In genomic region chr17:82269138-82269881, GRCh38 we compare ENCODE assay signal across 1 cellular context.
A peak's percentile ranks its signal among the peaks of the same experiment; 100 is the strongest.
TF ChIP-seq lines count a peak whose summit lies in the region.

No MANE protein-coding gene starts in this region.

TF ChIP-seq in HepG2, 621 proteins besides CTCF, POLR2A, EP300 and RAD21 (continued from another document and continues in another):
- TF ChIP-seq PRDM10 (CRISPR knock-in tag; IDR thresholded peaks at IDR 0.05; ENCODE audit: low read depth) (no peak), MAFK (conservative IDR thresholded peaks at IDR 0.05 in 1 of 2, IDR thresholded peaks at IDR 0.05 in 1 of 2; ENCODE audit: low read length in 2 of 2) (peak; percentile 24 to 50; a peak in 3 of 4 replicates), SRSF1 (optimal IDR thresholded peaks at IDR 0.05; ENCODE audit: low read depth, low read length) (no peak), PAX8 (CRISPR knock-in tag; IDR thresholded peaks at IDR 0.05; ENCODE audit: borderline replicate concordance) (no peak), ZEB1 (IDR thresholded peaks at IDR 0.05; ENCODE audit: insufficient replicate concordance, low read depth) (no peak), ZNF180 (CRISPR knock-in tag; IDR thresholded peaks at IDR 0.05; ENCODE audit: borderline replicate concordance, low read depth) (no peak), BCL3 (CRISPR knock-in tag; IDR thresholded peaks at IDR 0.05) (no peak), HNF4A (CRISPR knock-in tag; IDR thresholded peaks at IDR 0.05) (peak; percentile 75), CHCHD3 (CRISPR knock-in tag; IDR thresholded peaks at IDR 0.05) (no peak), YY1 (IDR thresholded peaks at IDR 0.05; ENCODE audit: insufficient read depth, insufficient replicate concordance, low read depth, low read length) (no peak), TRIM24 (CRISPR knock-in tag; IDR thresholded peaks at IDR 0.05) (no peak), FOSL1 (CRISPR knock-in tag; IDR thresholded peaks at IDR 0.05; ENCODE audit: borderline replicate concordance) (0 out of 2 replicates have a peak, but pooled peaks have one; percentile 11), ZNF205 (CRISPR knock-in tag; IDR thresholded peaks at IDR 0.05) (0 out of 2 replicates have a peak, but pooled peaks have one; percentile 25), ZNF101 (CRISPR knock-in tag; IDR thresholded peaks at IDR 0.05; ENCODE audit: borderline replicate concordance, low read depth) (no peak), ZFP82 (CRISPR knock-in tag; IDR thresholded peaks at IDR 0.05; ENCODE audit: borderline replicate concordance) (no peak), JDP2 (CRISPR knock-in tag; IDR thresholded peaks at IDR 0.05; ENCODE audit: borderline replicate concordance) (no peak), ZNF629 (CRISPR knock-in tag; conservative IDR thresholded peaks at IDR 0.05) (no peak), REXO4 (CRISPR knock-in tag; IDR thresholded peaks at IDR 0.05; ENCODE audit: borderline replicate concordance) (no peak), FOXK1 (CRISPR knock-in tag; IDR thresholded peaks at IDR 0.05; ENCODE audit: borderline replicate concordance, low read depth) (no peak), ZSCAN9 (CRISPR knock-in tag; IDR thresholded peaks at IDR 0.05; ENCODE audit: borderline replicate concordance) (no peak), ZSCAN21 (CRISPR knock-in tag; IDR thresholded peaks at IDR 0.05; ENCODE audit: borderline replicate concordance) (no peak), CENPX (CRISPR knock-in tag; IDR thresholded peaks at IDR 0.05) (no peak), BCL6 (CRISPR knock-in tag; IDR thresholded peaks at IDR 0.05) (no peak), ZNF124 (CRISPR knock-in tag; IDR thresholded peaks at IDR 0.05) (no peak), TCF12 (IDR thresholded peaks at IDR 0.05) (no peak), TCF12 (CRISPR knock-in tag; IDR thresholded peaks at IDR 0.05) (no peak), HDAC6 (IDR thresholded peaks at IDR 0.05; ENCODE audit: low read depth, low read length) (no peak), RBM22 (optimal IDR thresholded peaks at IDR 0.05; ENCODE audit: low read length) (peak; percentile 23), RBAK (CRISPR knock-in tag; IDR thresholded peaks at IDR 0.05) (no peak), ZNF44 (CRISPR knock-in tag; IDR thresholded peaks at IDR 0.05) (no peak), ZNF720 (CRISPR knock-in tag; IDR thresholded peaks at IDR 0.05) (no peak), BRD4 (CRISPR knock-in tag; IDR thresholded peaks at IDR 0.05) (no peak), PAF1 (CRISPR knock-in tag; IDR thresholded peaks at IDR 0.05) (no peak), TRAFD1 (CRISPR knock-in tag; IDR thresholded peaks at IDR 0.05; ENCODE audit: borderline replicate concordance) (no peak), ZNF576 (CRISPR knock-in tag; IDR thresholded peaks at IDR 0.05) (no peak), KAT7 (CRISPR knock-in tag; IDR thresholded peaks at IDR 0.05; ENCODE audit: borderline replicate concordance) (no peak), MIER2 (CRISPR knock-in tag; IDR thresholded peaks at IDR 0.05) (no peak), KDM5A (IDR thresholded peaks at IDR 0.05; ENCODE audit: borderline replicate concordance, low read length) (no peak), MAFF (IDR thresholded peaks at IDR 0.05; ENCODE audit: low read depth, low read length) (0 out of 2 replicates have a peak, but pooled peaks have one; percentile 18), HNF1B (CRISPR knock-in tag; IDR thresholded peaks at IDR 0.05) (0 out of 2 replicates have a peak, but pooled peaks have one; percentile 37), MED8 (CRISPR knock-in tag; IDR thresholded peaks at IDR 0.05; ENCODE audit: insufficient replicate concordance) (no peak), HMGXB3 (CRISPR knock-in tag; IDR thresholded peaks at IDR 0.05; ENCODE audit: borderline replicate concordance) (0 out of 2 replicates have a peak, but pooled peaks have one; percentile 8), ZNF383 (CRISPR knock-in tag; IDR thresholded peaks at IDR 0.05; ENCODE audit: borderline replicate concordance) (no peak), SP5 (CRISPR knock-in tag; IDR thresholded peaks at IDR 0.05; ENCODE audit: borderline replicate concordance, low read depth) (no peak), MTA1 (CRISPR knock-in tag; IDR thresholded peaks at IDR 0.05; ENCODE audit: borderline replicate concordance) (no peak), ZNF362 (CRISPR knock-in tag; IDR thresholded peaks at IDR 0.05; ENCODE audit: borderline replicate concordance) (peak; percentile 83; the same call in 1 of the 2 replicates), ZSCAN12 (CRISPR knock-in tag; IDR thresholded peaks at IDR 0.05) (no peak)
- TF ChIP-seq, protein P1, sequence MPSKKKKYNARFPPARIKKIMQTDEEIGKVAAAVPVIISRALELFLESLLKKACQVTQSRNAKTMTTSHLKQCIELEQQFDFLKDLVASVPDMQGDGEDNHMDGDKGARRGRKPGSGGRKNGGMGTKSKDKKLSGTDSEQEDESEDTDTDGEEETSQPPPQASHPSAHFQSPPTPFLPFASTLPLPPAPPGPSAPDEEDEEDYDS (CRISPR knock-in tag; IDR thresholded peaks at IDR 0.05) = no peak
- TF ChIP-seq, protein P2, sequence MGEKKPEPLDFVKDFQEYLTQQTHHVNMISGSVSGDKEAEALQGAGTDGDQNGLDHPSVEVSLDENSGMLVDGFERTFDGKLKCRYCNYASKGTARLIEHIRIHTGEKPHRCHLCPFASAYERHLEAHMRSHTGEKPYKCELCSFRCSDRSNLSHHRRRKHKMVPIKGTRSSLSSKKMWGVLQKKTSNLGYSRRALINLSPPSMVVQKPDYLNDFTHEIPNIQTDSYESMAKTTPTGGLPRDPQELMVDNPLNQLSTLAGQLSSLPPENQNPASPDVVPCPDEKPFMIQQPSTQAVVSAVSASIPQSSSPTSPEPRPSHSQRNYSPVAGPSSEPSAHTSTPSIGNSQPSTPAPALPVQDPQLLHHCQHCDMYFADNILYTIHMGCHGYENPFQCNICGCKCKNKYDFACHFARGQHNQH (CRISPR knock-in tag; IDR thresholded peaks at IDR 0.05) = no peak; the same call in 1 of the 2 replicates
- TF ChIP-seq, protein P3, sequence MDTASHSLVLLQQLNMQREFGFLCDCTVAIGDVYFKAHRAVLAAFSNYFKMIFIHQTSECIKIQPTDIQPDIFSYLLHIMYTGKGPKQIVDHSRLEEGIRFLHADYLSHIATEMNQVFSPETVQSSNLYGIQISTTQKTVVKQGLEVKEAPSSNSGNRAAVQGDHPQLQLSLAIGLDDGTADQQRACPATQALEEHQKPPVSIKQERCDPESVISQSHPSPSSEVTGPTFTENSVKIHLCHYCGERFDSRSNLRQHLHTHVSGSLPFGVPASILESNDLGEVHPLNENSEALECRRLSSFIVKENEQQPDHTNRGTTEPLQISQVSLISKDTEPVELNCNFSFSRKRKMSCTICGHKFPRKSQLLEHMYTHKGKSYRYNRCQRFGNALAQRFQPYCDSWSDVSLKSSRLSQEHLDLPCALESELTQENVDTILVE (CRISPR knock-in tag; IDR thresholded peaks at IDR 0.05) = no peak
